ENCODE assay signal across 19 cellular contexts in the genomic region with DNA sequence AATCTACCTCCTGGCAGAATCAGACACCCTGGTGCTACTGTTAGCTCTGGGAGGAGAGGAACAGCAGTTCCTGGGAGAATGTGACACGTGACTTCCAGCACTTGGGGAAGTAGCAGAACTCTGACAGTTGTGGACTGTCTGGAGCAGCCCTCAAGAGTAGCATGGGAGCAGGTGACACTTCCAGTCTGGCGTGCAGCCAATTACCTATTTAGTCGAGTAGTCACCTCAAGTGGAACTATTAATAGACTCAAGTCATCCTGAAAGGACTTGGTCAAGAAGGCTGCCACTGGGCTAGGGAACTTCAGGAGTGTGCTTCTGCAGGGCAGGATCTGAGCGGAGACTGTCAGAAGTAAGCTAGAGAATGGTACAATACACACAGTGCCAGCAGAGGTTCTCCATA.
A peak's percentile ranks its signal among the peaks of the same experiment; 100 is the strongest.
DNase-seq lines count a peak whose midpoint lies in the region; ATAC-seq and TF ChIP-seq lines count a peak whose summit lies in the region.
"Had no signal": no experiment of that assay in that cellular context is flagged by ENCODE, and none has a peak within 500 bp of the region (broad histone marks: within the 10 kb centered on the region; RNA-seq: fewer than 3 reads in every experiment).

No MANE protein-coding gene starts in this region.

- WGBS in lung, 2 donors: 48 to 51% methylated on average over 4 of the region's 4 CpGs

- no peaks in the 10 kb centered on the region for H3K27me3 Mint-ChIP-seq in activated naive CD8-positive, alpha-beta T cell treated with anti-CD3 and anti-CD28 coated beads for 36 hours
- H3K27me3 Mint-ChIP-seq: B cell had no signal

- H3K27ac Mint-ChIP-seq in activated naive CD8-positive, alpha-beta T cell treated with anti-CD3 and anti-CD28 coated beads for 36 hours: no peak overlapping the region
- H3K27ac Mint-ChIP-seq: activated T-helper 2 cell treated with anti-CD3 and anti-CD28 coated beads, Interferon-gamma antibody, Interleukin-2, Interleukin-4, amounts not matched to agents 10 μg/mL and 5 μg/mL and 100 μg/mL, durations not matched to agents 14 hours and 24 hours and 36 hours; B cell had no signal

- DNase-seq in DMS53 (lab: John Stamatoyannopoulos, UW) (peak; percentile 87), NCI-H1105 (lab: John Stamatoyannopoulos, UW) (peak; percentile 83), NCI-H510A treated with DMSO at 0.1 percent for 48 hours (lab: John Stamatoyannopoulos, UW) (peak; percentile 91), lung (ENCODE audit: low spot score) (peak; percentile 88), kidney glomerular epithelial cell (lab: John Stamatoyannopoulos, UW) (no peak), coronary artery (ENCODE audit: low spot score) (no peak)
- DNase-seq in stimulated activated CD4-positive, alpha-beta T cell treated with anti-CD3 and anti-CD28 coated beads, Interleukin-1b, Interleukin-23, amount 100 ng/mL, for 48 hours: no peak
- DNase-seq in activated naive CD8-positive, alpha-beta T cell treated with anti-CD3 and anti-CD28 coated beads for 36 hours: no peak
- DNase-seq: amniotic stem cell, DND-41, H9, mesenchymal stem cell, OCI-M1, transverse colon had no signal

- H3K36me3 ChIP-seq in lung (ENCODE audit: control insufficient read depth in 2 of 2, insufficient read depth in 2 of 2, low read length in 2 of 2): no peaks in the 10 kb centered on the region
- H3K36me3 ChIP-seq: transverse colon had no signal

- no peaks in the 10 kb centered on the region for H3K4me1 ChIP-seq in lung (ENCODE audit: control insufficient read depth in 2 of 2, insufficient read depth in 2 of 2, low read length in 2 of 2)
- H3K4me1 ChIP-seq: gastrocnemius medialis, transverse colon had no signal

- ATAC-seq in lung (ENCODE audit: insufficient read depth, low FRiP score): peak; percentile 78
- ATAC-seq: gastrocnemius medialis, SK-N-SH treated with all-trans-retinoic acid at 6 μM for 48 hours had no signal

- H3K9me3 Mint-ChIP-seq in activated naive CD8-positive, alpha-beta T cell treated with anti-CD3 and anti-CD28 coated beads for 36 hours: no peaks in the 10 kb centered on the region
- H3K9me3 Mint-ChIP-seq: activated T-helper 2 cell treated with anti-CD3 and anti-CD28 coated beads, Interferon-gamma antibody, Interleukin-2, Interleukin-4, amounts not matched to agents 10 μg/mL and 5 μg/mL and 100 μg/mL, durations not matched to agents 14 hours and 24 hours and 36 hours; H9 had no signal

- H3K4me3 ChIP-seq in lung (no peak overlapping the region), coronary artery (no peak overlapping the region)
- H3K4me3 ChIP-seq: gastrocnemius medialis, transverse colon had no signal

- no peaks in the 10 kb centered on the region for H3K27me3 ChIP-seq in lung (ENCODE audit: control insufficient read depth, insufficient read depth)
- H3K27me3 ChIP-seq: gastrocnemius medialis, neutrophil, transverse colon had no signal

- no peak overlapping the region for H3K27ac ChIP-seq in lung (ENCODE audit: low read depth in 1 of 2, low read length in 1 of 2)
- H3K27ac ChIP-seq in coronary artery: no peak overlapping the region
- H3K27ac ChIP-seq: gastrocnemius medialis, neutrophil, transverse colon had no signal

- H3K4me3 Mint-ChIP-seq in activated naive CD8-positive, alpha-beta T cell treated with anti-CD3 and anti-CD28 coated beads for 36 hours: no peak overlapping the region
- H3K4me3 Mint-ChIP-seq: B cell, H9 had no signal

- H3K9me3 ChIP-seq in lung (ENCODE audit: control insufficient read depth in 2 of 2, insufficient read depth in 1 of 2, low read length in 1 of 2): no peaks in the 10 kb centered on the region
- H3K9me3 ChIP-seq: gastrocnemius medialis, neutrophil, transverse colon had no signal

- peaks cover 8% of the 10 kb centered on the region for H3K4me1 Mint-ChIP-seq in activated naive CD8-positive, alpha-beta T cell treated with anti-CD3 and anti-CD28 coated beads for 36 hours
- H3K4me1 Mint-ChIP-seq: H9 had no signal

- H3K36me3 Mint-ChIP-seq in activated naive CD8-positive, alpha-beta T cell treated with anti-CD3 and anti-CD28 coated beads for 36 hours: peaks cover 29% of the 10 kb centered on the region

- TF ChIP-seq CTCF in lung (IDR thresholded peaks at IDR 0.05; ENCODE audit: control extremely low read depth, extremely low read depth) (no peak), coronary artery (IDR thresholded peaks at IDR 0.05) (no peak)

Comparison
In these comparisons a context has a peak if more than half of its experiments do, and no peak if none do; other contexts are left out.
1. DNase-seq: peak in DMS53 (single experiment), NCI-H1105 (single experiment), NCI-H510A treated with DMSO at 0.1 percent for 48 hours (single experiment) and lung (single experiment); none in kidney glomerular epithelial cell (single experiment), stimulated activated CD4-positive, alpha-beta T cell treated with anti-CD3 and anti-CD28 coated beads, Interleukin-1b, Interleukin-23, amount 100 ng/mL, for 48 hours (single experiment), coronary artery (single experiment) and activated naive CD8-positive, alpha-beta T cell treated with anti-CD3 and anti-CD28 coated beads for 36 hours (single experiment).